ENCODE assay signal across 11 cellular contexts in genomic region chr9:22147818-22148573, GRCh38.
DNase-seq lines count a peak whose midpoint lies in the region; ATAC-seq and TF ChIP-seq lines count a peak whose summit lies in the region.
"Had no signal": no experiment of that assay in that cellular context is flagged by ENCODE, and none has a peak within 500 bp of the region (broad histone marks: within the 10 kb centered on the region; RNA-seq: fewer than 3 reads in every experiment).

No MANE protein-coding gene starts in this region.

- H3K9me3 ChIP-seq in GM23248 (ENCODE audit: low read depth) = no peaks in the 10 kb centered on the region

- no peak overlapping the region for H3K9ac ChIP-seq in GM23248

- H3F3A ChIP-seq in GM23248 (ENCODE audit: insufficient read depth) = peaks cover 33% of the 10 kb centered on the region

- peak; percentile 66 for ATAC-seq in effector memory CD8-positive, alpha-beta T cell (replicated peaks)
- ATAC-seq in sciatic nerve (peak; percentile 73), GM21717 (IDR thresholded peaks at IDR 0.05; ENCODE audit: unreplicated experiment) (no peak)

- no peaks in the 10 kb centered on the region for H3K9me3 Mint-ChIP-seq in effector memory CD8-positive, alpha-beta T cell
- H3K9me3 Mint-ChIP-seq: dendritic cell treated with granulocyte-macrophage colony-stimulating factor and Interleukin-4, amounts not matched to agents 40 ng/mL and 50 ng/mL, for 4 days had no signal

- H2AFZ ChIP-seq in GM23248 = no peak overlapping the region

- H4K20me1 ChIP-seq in GM23248 (ENCODE audit: insufficient read depth) = no peaks in the 10 kb centered on the region

- TF ChIP-seq CTCF in RWPE1 (conservative IDR thresholded peaks at IDR 0.05; ENCODE audit: low read depth) = no peak

- H3K27ac ChIP-seq in GM23248 = peak overlapping the region; percentile 53
- H3K27ac ChIP-seq in RWPE1 = no peak overlapping the region

- H3K27me3 Mint-ChIP-seq in effector memory CD8-positive, alpha-beta T cell = peaks cover 10 to 20% of the 10 kb centered on the region in 2 donors

- POLR2A ChIA-PET in RWPE1 (lab: Yijun Ruan, JAX; ENCODE audit: low non-redundant PET) = no interaction called here

- CTCF ChIA-PET in RWPE1 (lab: Yijun Ruan, JAX) = interaction anchor here (0.5 to 0.6 kb wide), 2 partner anchors 91 to 110 kb away, joined by 3 to 5 read pairs; no protein-coding TSS in a partner anchor

- intact Hi-C loops in sciatic nerve (cut with DNase I) = no loop called here

- in situ Hi-C loops in GM23248 (cut with MboI) = no loop called here

- no peak overlapping the region for H3K27ac Mint-ChIP-seq in effector memory CD8-positive, alpha-beta T cell
- H3K27ac Mint-ChIP-seq: dendritic cell treated with granulocyte-macrophage colony-stimulating factor and Interleukin-4, amounts not matched to agents 40 ng/mL and 50 ng/mL, for 4 days had no signal

- DNase-seq in GM23248 (peak; percentile 82), RWPE1 (ENCODE audit: low spot score) (peak; percentile 60), sciatic nerve (ENCODE audit: low spot score) (no peak), cerebellar cortex (ENCODE audit: low spot score) (no peak), NCI-H187 (lab: John Stamatoyannopoulos, UW) (no peak), NCI-H82 (lab: John Stamatoyannopoulos, UW) (no peak)
- no peak for DNase-seq in effector memory CD8-positive, alpha-beta T cell
- DNase-seq: left cardiac atrium, NCI-H446 had no signal

- H3K4me1 Mint-ChIP-seq in effector memory CD8-positive, alpha-beta T cell (ENCODE audit: low read depth in 2 of 2) = no peaks in the 10 kb centered on the region

- H3K27me3 ChIP-seq in GM23248 (replicated peaks; ENCODE audit: insufficient read depth) = no peaks in the 10 kb centered on the region

- peaks cover 35% of the 10 kb centered on the region for H3K4me1 ChIP-seq in GM23248 (ENCODE audit: insufficient read depth)

- H3K4me3 ChIP-seq in GM23248 = peak overlapping the region; percentile 13; the same call in 1 of the 2 replicates

- peaks cover 3% of the 10 kb centered on the region for H3K36me3 Mint-ChIP-seq in effector memory CD8-positive, alpha-beta T cell (ENCODE audit: insufficient read depth)

- no peak overlapping the region for H3K4me3 Mint-ChIP-seq in effector memory CD8-positive, alpha-beta T cell
- H3K4me3 Mint-ChIP-seq: dendritic cell treated with granulocyte-macrophage colony-stimulating factor and Interleukin-4, amounts not matched to agents 40 ng/mL and 50 ng/mL, for 4 days had no signal

- peak overlapping the region; percentile 44 for H3K4me2 ChIP-seq in GM23248 (ENCODE audit: unreplicated experiment)

- no peaks in the 10 kb centered on the region for H3K9me2 ChIP-seq in GM23248 (ENCODE audit: insufficient read depth)

- 34 to 37% methylated on average over 8 of the region's 8 CpGs for WGBS in GM23248 (ENCODE audit: low coverage in 1 of 2, low lambda C conversion rate in 2 of 2, missing lambda C conversion rate in 2 of 2), 2 experiments

- no peaks in the 10 kb centered on the region for H3K36me3 ChIP-seq in GM23248 (ENCODE audit: low read depth)

- H3K79me2 ChIP-seq in GM23248 (ENCODE audit: insufficient read depth) = no peaks in the 10 kb centered on the region

Comparison
In these comparisons a context has a peak if more than half of its experiments do, and no peak if none do; other contexts are left out.
1. DNase-seq: peak in GM23248 (single experiment) and RWPE1 (single experiment); none in effector memory CD8-positive, alpha-beta T cell (0 of 3), sciatic nerve (single experiment), cerebellar cortex (single experiment), NCI-H187 (0 of 2) and NCI-H82 (single experiment).